ENCODE assay signal across 17 cellular contexts in genomic region chr10:98463022-98463421, GRCh38.
"Had no signal": no experiment of that assay in that cellular context is flagged by ENCODE, and none has a peak within 500 bp of the region (broad histone marks: within the 10 kb centered on the region; RNA-seq: fewer than 3 reads in every experiment).

No MANE protein-coding gene starts in this region.

- H3K27me3 ChIP-seq: hepatocyte, right lobe of liver, tibial artery, upper lobe of right lung, vagina had no signal

- ATAC-seq: left cardiac atrium; naive thymus-derived CD4-positive, alpha-beta T cell; psoas muscle; right lobe of liver; stimulated activated memory B cell treated with anti-CD40 and anti-IgM and Interleukin-4, amounts not matched to agents 10 μg/mL and 1 μg/mL and 100 μg/mL, for 72 hours; upper lobe of right lung had no signal

- DNase-seq: dermis blood vessel endothelial cell; foreskin melanocyte; head of caudate nucleus; kidney; left cardiac atrium; naive thymus-derived CD4-positive, alpha-beta T cell; nephron progenitor cell; psoas muscle; retina; right lobe of liver; stimulated activated CD4-positive, alpha-beta T cell treated with anti-CD3 and anti-CD28 coated beads, Interleukin-4, amount 100 ng/mL, for 1 hour; tibial artery; upper lobe of right lung had no signal

- H3K27ac ChIP-seq: hepatocyte, parathyroid adenoma, psoas muscle, right lobe of liver, tibial artery, upper lobe of right lung, vagina had no signal

- H3K9me3 ChIP-seq: psoas muscle, right lobe of liver, tibial artery, upper lobe of right lung, vagina had no signal

- H3K4me1 ChIP-seq: right lobe of liver had no signal

- H3K4me3 ChIP-seq: hepatocyte, psoas muscle, right lobe of liver, tibial artery, upper lobe of right lung, vagina had no signal

- H3K36me3 ChIP-seq: right lobe of liver, tibial artery, upper lobe of right lung, vagina had no signal
